ENCODE assay signal across 8 cellular contexts in genomic region chr2:10911291-10912075, GRCh38. TPM values are rescaled to one million over a fixed set of nuclear protein-coding genes. Genes with fewer than 3 reads are reported as not detected.
DNase-seq lines count a peak whose midpoint lies in the region; ATAC-seq and TF ChIP-seq lines count a peak whose summit lies in the region.

A gene with protein sequence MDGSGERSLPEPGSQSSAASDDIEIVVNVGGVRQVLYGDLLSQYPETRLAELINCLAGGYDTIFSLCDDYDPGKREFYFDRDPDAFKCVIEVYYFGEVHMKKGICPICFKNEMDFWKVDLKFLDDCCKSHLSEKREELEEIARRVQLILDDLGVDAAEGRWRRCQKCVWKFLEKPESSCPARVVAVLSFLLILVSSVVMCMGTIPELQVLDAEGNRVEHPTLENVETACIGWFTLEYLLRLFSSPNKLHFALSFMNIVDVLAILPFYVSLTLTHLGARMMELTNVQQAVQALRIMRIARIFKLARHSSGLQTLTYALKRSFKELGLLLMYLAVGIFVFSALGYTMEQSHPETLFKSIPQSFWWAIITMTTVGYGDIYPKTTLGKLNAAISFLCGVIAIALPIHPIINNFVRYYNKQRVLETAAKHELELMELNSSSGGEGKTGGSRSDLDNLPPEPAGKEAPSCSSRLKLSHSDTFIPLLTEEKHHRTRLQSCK (plus strand): TSS chr2:10911934. CDS start chr2:10912427, 493 bp downstream.

- no peaks in the 10 kb centered on the region for H4K20me1 ChIP-seq in PC-3 (ENCODE audit: low read length)

- peak; percentile 69 for ATAC-seq in PC-3

- H3K36me3 Mint-ChIP-seq in HFFc6 (ENCODE audit: low read depth) = no peaks in the 10 kb centered on the region

- H3F3A ChIP-seq in PC-3 (ENCODE audit: low read length, unreplicated experiment) = no peaks in the 10 kb centered on the region

- intact Hi-C loops in PC-3 (cut with micrococcal nuclease) = loop anchor here (2.0 kb wide), 1 partner anchor 213 kb away; no protein-coding TSS in a partner anchor

- H3K27me3 Mint-ChIP-seq in HFFc6 (ENCODE audit: insufficient read depth) = peaks cover 21% of the 10 kb centered on the region

- H3K4me2 ChIP-seq in PC-3 (ENCODE audit: low read length) = peak within 1 kb of the TSS; percentile 68

- H3K9ac ChIP-seq in PC-3 (ENCODE audit: low read length) = no peak within 1 kb of the TSS

- H3K27ac Mint-ChIP-seq in HFFc6 = no peak within 1 kb of the TSS

- TF ChIP-seq CTCF in HFFc6 (IDR thresholded peaks at IDR 0.05) (peak; percentile 67), PC-3 (conservative IDR thresholded peaks at IDR 0.05; ENCODE audit: low read depth, low read length) (peak; percentile 45), epithelial cell of esophagus (IDR thresholded peaks at IDR 0.05; ENCODE audit: insufficient read depth, low read depth, low read length, missing control alignments) (peak; percentile 38)

- peaks cover 6% of the 10 kb centered on the region; the same call in 1 of the 2 replicates for H3K4me1 Mint-ChIP-seq in HFFc6 (ENCODE audit: low read depth)

- DNase-seq in A172 (ENCODE audit: low spot score) = peak; percentile 61
- DNase-seq in HFFc6 = peak; percentile 57
- DNase-seq in PC-3 = peak; percentile 51
- DNase-seq in epithelial cell of esophagus (ENCODE audit: low read depth) = peak; percentile 69
- no peak for DNase-seq in substantia nigra (lab: John Stamatoyannopoulos, UW)
- DNase-seq in NAMALWA (ENCODE audit: low spot score) = no peak
- DNase-seq in activated CD4-positive, alpha-beta T cell treated with anti-CD3 and anti-CD28 coated beads for 4 hours = no peak

- no peaks in the 10 kb centered on the region for H3K9me2 ChIP-seq in PC-3 (replicated peaks; ENCODE audit: low read length)

- BruUV-seq in PC-3 (replicated peaks; lab: Mats Ljungman, UMichigan) = no TSS peak

- H3K4me3 ChIP-seq in PC-3 (ENCODE audit: low read length) (peak within 1 kb of the TSS; percentile 50; the same call in 1 of the 2 replicates), epithelial cell of esophagus (ENCODE audit: low read length) (peak within 1 kb of the TSS; percentile 13), muscle layer of duodenum (ENCODE audit: low read depth in 1 of 2, low read length in 2 of 2) (peak within 1 kb of the TSS; percentile 39 to 64)

- POLR2A ChIA-PET in PC-3 (lab: Charles Lee; ENCODE audit: unreplicated experiment) = no interaction called here

- no peaks in the 10 kb centered on the region for H3K27me3 ChIP-seq in PC-3 (ENCODE audit: low read length)
- peaks cover 20% of the 10 kb centered on the region for H3K27me3 ChIP-seq in muscle layer of duodenum (ENCODE audit: low read depth, low read length)

- H3K27ac ChIP-seq in PC-3 (ENCODE audit: low read length) (no peak within 1 kb of the TSS), muscle layer of duodenum (ENCODE audit: low read length) (no peak within 1 kb of the TSS), substantia nigra (ENCODE audit: low read depth, low read length, poor library complexity, severe bottlenecking) (no peak within 1 kb of the TSS)

- H3K79me2 ChIP-seq in PC-3 (ENCODE audit: low read length) = no peaks in the 10 kb centered on the region

- H3K4me1 ChIP-seq in PC-3 (ENCODE audit: insufficient read depth, low read length) (no peaks in the 10 kb centered on the region), muscle layer of duodenum (ENCODE audit: control insufficient read depth in 1 of 2, insufficient read depth in 2 of 2, low read length in 2 of 2) (peaks cover 0 to 6% of the 10 kb centered on the region in 2 donors)

- H2AFZ ChIP-seq in PC-3 (ENCODE audit: low read length) = peak within 1 kb of the TSS; percentile 62; the same call in 1 of the 2 replicates

- H3K9me3 ChIP-seq in PC-3 (ENCODE audit: low read length) (no peaks in the 10 kb centered on the region), muscle layer of duodenum (ENCODE audit: control insufficient read depth in 1 of 2, low read length in 2 of 2) (no peaks in the 10 kb centered on the region)

- H3K36me3 ChIP-seq in PC-3 (ENCODE audit: low read depth, low read length) (no peaks in the 10 kb centered on the region), muscle layer of duodenum (ENCODE audit: control insufficient read depth in 1 of 2, insufficient read depth in 2 of 2, low read length in 2 of 2) (no peaks in the 10 kb centered on the region)

- CTCF ChIA-PET in PC-3 (lab: Charles Lee) = interaction anchor here (0.7 kb wide), 1 partner anchor 10 kb away, joined by 6 read pairs; no protein-coding TSS in a partner anchor

- peak within 1 kb of the TSS; percentile 55 for H3K4me3 Mint-ChIP-seq in HFFc6

- no peaks in the 10 kb centered on the region for H3K9me3 Mint-ChIP-seq in HFFc6

RNA-seq across cellular contexts. Expression of the gene that starts here (rescaled TPM):
- 0.14 and 0.71 TPM in 2 replicates for total RNA-seq in A172 (2014; rRNA removed; shearing (Covaris generic))
- total RNA-seq in HFFc6 (2021; fragmentation: NEBNext Ultra II Directional; extraction: Animal tissue kit (Norgen Biotek cat#: 25700)) = under 1 TPM in 3 of 6 experiments, not detected in 3; 0.14 to 0.26 (median 0.18) TPM
- 1.3 and 1.8 TPM in 2 replicates for total RNA-seq in PC-3 (2014; rRNA removed)

Comparison
In these comparisons a context has a peak if more than half of its experiments do, and no peak if none do; other contexts are left out.
1. Peak in DNase-seq in A172; RNA of the gene not detected or under 1 TPM.
2. Peak in DNase-seq in HFFc6; RNA of the gene not detected or under 1 TPM.
3. DNase-seq: peak in PC-3 (single experiment) and epithelial cell of esophagus (single experiment); none in substantia nigra (0 of 49), NAMALWA (single experiment) and activated CD4-positive, alpha-beta T cell treated with anti-CD3 and anti-CD28 coated beads for 4 hours (0 of 2).
4. Peak in every context shown above with its lines, with median percentiles within 50 percentile points of each other: CTCF ChIP-seq and H3K4me3 ChIP-seq.